In the genomic region with DNA sequence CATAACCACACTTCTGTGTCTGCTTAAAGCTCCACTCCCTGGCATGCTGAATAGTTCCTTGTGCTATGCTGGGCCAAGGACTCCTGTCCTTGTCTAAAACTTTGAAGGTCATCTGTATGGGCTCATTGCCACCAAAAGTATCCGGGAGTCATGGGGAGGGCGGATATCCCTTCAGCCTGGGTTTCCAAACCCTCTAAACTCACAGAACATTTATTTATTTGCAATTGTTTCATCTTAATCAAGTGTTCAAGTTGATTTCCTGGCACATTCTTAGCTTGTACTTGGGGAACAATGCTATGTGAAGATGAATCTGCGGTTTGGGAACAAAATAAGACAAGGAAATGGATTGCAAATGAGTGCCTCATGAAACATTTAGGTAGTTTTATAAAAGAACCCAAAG, we compare ENCODE assay signal across 2 cellular contexts.
TF ChIP-seq lines count a peak whose summit lies in the region.

No MANE protein-coding gene starts in this region.

TF ChIP-seq in liver, 16 proteins besides CTCF, POLR2A, EP300 and RAD21:
- TF ChIP-seq, protein P1, sequence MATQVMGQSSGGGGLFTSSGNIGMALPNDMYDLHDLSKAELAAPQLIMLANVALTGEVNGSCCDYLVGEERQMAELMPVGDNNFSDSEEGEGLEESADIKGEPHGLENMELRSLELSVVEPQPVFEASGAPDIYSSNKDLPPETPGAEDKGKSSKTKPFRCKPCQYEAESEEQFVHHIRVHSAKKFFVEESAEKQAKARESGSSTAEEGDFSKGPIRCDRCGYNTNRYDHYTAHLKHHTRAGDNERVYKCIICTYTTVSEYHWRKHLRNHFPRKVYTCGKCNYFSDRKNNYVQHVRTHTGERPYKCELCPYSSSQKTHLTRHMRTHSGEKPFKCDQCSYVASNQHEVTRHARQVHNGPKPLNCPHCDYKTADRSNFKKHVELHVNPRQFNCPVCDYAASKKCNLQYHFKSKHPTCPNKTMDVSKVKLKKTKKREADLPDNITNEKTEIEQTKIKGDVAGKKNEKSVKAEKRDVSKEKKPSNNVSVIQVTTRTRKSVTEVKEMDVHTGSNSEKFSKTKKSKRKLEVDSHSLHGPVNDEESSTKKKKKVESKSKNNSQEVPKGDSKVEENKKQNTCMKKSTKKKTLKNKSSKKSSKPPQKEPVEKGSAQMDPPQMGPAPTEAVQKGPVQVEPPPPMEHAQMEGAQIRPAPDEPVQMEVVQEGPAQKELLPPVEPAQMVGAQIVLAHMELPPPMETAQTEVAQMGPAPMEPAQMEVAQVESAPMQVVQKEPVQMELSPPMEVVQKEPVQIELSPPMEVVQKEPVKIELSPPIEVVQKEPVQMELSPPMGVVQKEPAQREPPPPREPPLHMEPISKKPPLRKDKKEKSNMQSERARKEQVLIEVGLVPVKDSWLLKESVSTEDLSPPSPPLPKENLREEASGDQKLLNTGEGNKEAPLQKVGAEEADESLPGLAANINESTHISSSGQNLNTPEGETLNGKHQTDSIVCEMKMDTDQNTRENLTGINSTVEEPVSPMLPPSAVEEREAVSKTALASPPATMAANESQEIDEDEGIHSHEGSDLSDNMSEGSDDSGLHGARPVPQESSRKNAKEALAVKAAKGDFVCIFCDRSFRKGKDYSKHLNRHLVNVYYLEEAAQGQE (IDR thresholded peaks at IDR 0.05), result no peak
- no peak for TF ChIP-seq FOXA1 (IDR thresholded peaks at IDR 0.05)
- no peak for TF ChIP-seq JUND (IDR thresholded peaks at IDR 0.05)
- peak; percentile 44 for TF ChIP-seq SP1 (IDR thresholded peaks at IDR 0.05)
- TF ChIP-seq NR2F2 (IDR thresholded peaks at IDR 0.05), result peak; percentile 88

TF ChIP-seq in HepG2, 621 proteins besides CTCF, POLR2A, EP300 and RAD21:
- TF ChIP-seq ZNF383 (CRISPR knock-in tag; IDR thresholded peaks at IDR 0.05; ENCODE audit: borderline replicate concordance) (no peak), ARNT (IDR thresholded peaks at IDR 0.05) (no peak), TCF12 (IDR thresholded peaks at IDR 0.05) (no peak), TCF12 (CRISPR knock-in tag; IDR thresholded peaks at IDR 0.05) (no peak), ZSCAN29 (CRISPR knock-in tag; conservative IDR thresholded peaks at IDR 0.05) (no peak)
